Comparison of ENCODE assay signal across 8 cellular contexts in the genomic region with DNA sequence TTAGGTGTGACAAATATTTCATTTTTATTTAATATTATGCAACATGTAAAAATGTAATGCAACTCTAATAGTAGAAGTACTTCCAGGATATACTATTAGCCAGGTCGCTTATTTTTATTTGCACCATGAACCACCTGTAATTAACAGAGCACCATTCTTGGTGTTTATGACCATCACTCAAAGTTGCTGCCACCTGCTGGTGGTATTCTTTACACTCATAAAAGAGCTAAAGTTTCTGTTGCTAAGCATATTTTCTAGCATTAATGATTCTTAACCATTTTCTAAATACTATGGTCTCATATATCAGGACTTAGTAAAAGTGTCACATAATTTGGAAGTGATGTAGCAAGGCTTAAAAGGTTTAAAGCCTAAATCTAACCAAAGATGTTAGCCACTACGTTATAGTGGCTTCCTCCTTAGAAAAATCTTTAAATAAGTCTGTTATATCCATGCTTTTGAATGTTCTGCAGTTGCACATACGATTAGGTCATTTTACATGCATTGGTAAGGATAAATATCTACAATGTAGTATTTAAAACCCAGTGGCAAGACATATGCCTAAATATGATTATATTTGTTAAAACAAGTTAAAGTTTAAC.
A peak's percentile ranks its signal among the peaks of the same experiment; 100 is the strongest.
DNase-seq lines count a peak whose midpoint lies in the region; ATAC-seq, FAIRE-seq and TF ChIP-seq lines count a peak whose summit lies in the region.

No MANE protein-coding gene starts in this region.

- no peaks in the 10 kb centered on the region for H3K36me3 ChIP-seq in SK-N-MC (ENCODE audit: insufficient read depth, low read length)

- ATAC-seq in GM21526 (IDR thresholded peaks at IDR 0.05; ENCODE audit: low FRiP score, unreplicated experiment) = no peak

- no peak overlapping the region for H3K4me3 ChIP-seq in SK-N-MC
- no peak overlapping the region for H3K4me3 ChIP-seq in coronary artery

- no peak overlapping the region for H3K27ac ChIP-seq in C4-2B
- H3K27ac ChIP-seq in SK-N-MC = no peak overlapping the region
- H3K27ac ChIP-seq in coronary artery = no peak overlapping the region

- TF ChIP-seq RAD21 in Ishikawa (IDR thresholded peaks at IDR 0.05; ENCODE audit: low read depth) = peak; percentile 43

- no peak overlapping the region for H3K9ac ChIP-seq in SK-N-MC (ENCODE audit: insufficient read length)

- peak; percentile 82 for TF ChIP-seq CTCF in C4-2B (conservative IDR thresholded peaks at IDR 0.05)
- TF ChIP-seq CTCF in coronary artery (IDR thresholded peaks at IDR 0.05) = no peak

- no peak for TF ChIP-seq EP300 in Ishikawa (IDR thresholded peaks at IDR 0.05; ENCODE audit: borderline replicate concordance)

- no peaks in the 10 kb centered on the region for H3K9me3 ChIP-seq in SK-N-MC (ENCODE audit: low read depth, low read length)

- DNase-seq in GM18507 (ENCODE audit: extremely low spot score, insufficient read length, low read depth) (no peak), SK-N-MC (ENCODE audit: low read depth, low spot score) (peak; percentile 12), foreskin melanocyte (peak; percentile 24), smooth muscle cell of the brain vasculature (ENCODE audit: low read depth, low spot score) (peak; percentile 13), coronary artery (ENCODE audit: low spot score) (no peak)

- FAIRE-seq in GM18507 (lab: Jason Lieb, UNC) = peak; percentile 24

TF ChIP-seq in Ishikawa, 13 proteins besides CTCF, POLR2A, EP300 and RAD21:
- TF ChIP-seq YY1 (IDR thresholded peaks at IDR 0.05; ENCODE audit: low read depth) (no peak), MAX (IDR thresholded peaks at IDR 0.05) (no peak), CEBPB (IDR thresholded peaks at IDR 0.05) (no peak), CREB1 (IDR thresholded peaks at IDR 0.05; ENCODE audit: low read depth) (no peak), TCF12 (IDR thresholded peaks at IDR 0.05; ENCODE audit: low read depth) (no peak)

Comparison
In these comparisons a context has a peak if more than half of its experiments do, and no peak if none do; other contexts are left out.
1. DNase-seq: peak in SK-N-MC (single experiment), foreskin melanocyte (single experiment) and smooth muscle cell of the brain vasculature (single experiment); none in GM18507 (single experiment) and coronary artery (single experiment).